In the genomic region with DNA sequence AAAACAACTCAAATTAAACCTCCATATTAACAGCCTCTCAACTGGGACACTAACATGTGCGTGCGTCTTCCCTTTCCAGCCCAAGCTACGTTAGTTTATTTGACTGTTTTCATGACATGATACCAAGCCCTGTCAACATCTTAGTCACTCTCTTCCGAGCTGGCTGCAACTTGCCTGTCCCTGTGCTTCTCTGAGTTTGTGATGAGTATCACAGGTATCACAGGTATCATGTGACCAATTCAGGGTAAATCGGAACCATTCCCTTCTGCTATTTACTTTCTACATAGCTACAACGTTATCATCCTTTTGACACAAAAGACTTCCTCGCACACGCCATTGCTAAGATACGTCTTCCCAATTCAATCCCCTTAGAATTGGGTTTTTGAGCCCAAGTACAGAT, we compare ENCODE assay signal across 22 cellular contexts.
"Had no signal": no experiment of that assay in that cellular context is flagged by ENCODE, and none has a peak within 500 bp of the region (broad histone marks: within the 10 kb centered on the region; RNA-seq: fewer than 3 reads in every experiment).

No MANE protein-coding gene starts in this region.

- H3K4me1 ChIP-seq: colonic mucosa, uterus had no signal

- ATAC-seq: left colon; left ventricle myocardium superior; sciatic nerve; stimulated activated memory B cell treated with anti-CD40 and anti-IgM and Interleukin-4, amounts not matched to agents 10 μg/mL and 1 μg/mL and 100 μg/mL, for 72 hours had no signal

- DNase-seq: colonic mucosa; dermis blood vessel endothelial cell; foreskin fibroblast; left colon; left ventricle myocardium superior; mesendoderm; naive B cell; posterior cingulate gyrus; spleen; stimulated activated CD4-positive, alpha-beta T cell treated with anti-CD3 and anti-CD28 coated beads, Interleukin-15, amount 100 ng/mL, for 24 hours; stimulated activated CD4-positive, alpha-beta T cell treated with anti-CD3 and anti-CD28 coated beads, Interleukin-1b, Interleukin-23, amount 100 ng/mL, for 48 hours; stimulated activated CD4-positive, alpha-beta T cell treated with anti-CD3 and anti-CD28 coated beads, Interleukin-4, amount 100 ng/mL, for 24 hours; tibial artery; upper lobe of left lung; uterus had no signal

- FAIRE-seq: endothelial cell of umbilical vein had no signal

- H3K4me3 ChIP-seq: colonic mucosa, esophagus muscularis mucosa, lung, spleen, tibial artery, upper lobe of left lung, uterus had no signal

- H3K4me3 Mint-ChIP-seq: naive B cell; nephron; stimulated activated memory B cell treated with anti-CD40 and anti-IgM and Interleukin-4, amounts not matched to agents 10 μg/mL and 1 μg/mL and 100 μg/mL, for 72 hours; stimulated activated naive CD8-positive, alpha-beta T cell treated with anti-CD3 and anti-CD28 coated beads, Interleukin-15, Interleukin-2, amounts not matched to agents 100 ng/mL and 50 ng/mL, for 24 hours had no signal

- H3K27ac Mint-ChIP-seq: stimulated activated memory B cell treated with anti-CD40 and anti-IgM and Interleukin-4, amounts not matched to agents 10 μg/mL and 1 μg/mL and 100 μg/mL, for 72 hours; stimulated activated naive CD8-positive, alpha-beta T cell treated with anti-CD3 and anti-CD28 coated beads, Interleukin-15, Interleukin-2, amounts not matched to agents 100 ng/mL and 50 ng/mL, for 24 hours had no signal

- H3K9me3 Mint-ChIP-seq: nephron; stimulated activated memory B cell treated with anti-CD40 and anti-IgM and Interleukin-4, amounts not matched to agents 10 μg/mL and 1 μg/mL and 100 μg/mL, for 72 hours; stimulated activated naive CD8-positive, alpha-beta T cell treated with anti-CD3 and anti-CD28 coated beads, Interleukin-15, Interleukin-2, amounts not matched to agents 100 ng/mL and 50 ng/mL, for 24 hours had no signal

- H3K27me3 ChIP-seq: colonic mucosa, esophagus muscularis mucosa, tibial artery, upper lobe of left lung, uterus had no signal

- H3K27ac ChIP-seq: colonic mucosa, esophagus muscularis mucosa, tibial artery, upper lobe of left lung, uterus had no signal

- H3K36me3 Mint-ChIP-seq: naive B cell; stimulated activated memory B cell treated with anti-CD40 and anti-IgM and Interleukin-4, amounts not matched to agents 10 μg/mL and 1 μg/mL and 100 μg/mL, for 72 hours had no signal

- H3K36me3 ChIP-seq: colonic mucosa, esophagus muscularis mucosa, spleen, tibial artery, upper lobe of left lung, uterus had no signal

- H3K9me3 ChIP-seq: colonic mucosa, esophagus muscularis mucosa, spleen, tibial artery, upper lobe of left lung, uterus had no signal
